1 cellular context compared by ENCODE assay signal in the genomic region with DNA sequence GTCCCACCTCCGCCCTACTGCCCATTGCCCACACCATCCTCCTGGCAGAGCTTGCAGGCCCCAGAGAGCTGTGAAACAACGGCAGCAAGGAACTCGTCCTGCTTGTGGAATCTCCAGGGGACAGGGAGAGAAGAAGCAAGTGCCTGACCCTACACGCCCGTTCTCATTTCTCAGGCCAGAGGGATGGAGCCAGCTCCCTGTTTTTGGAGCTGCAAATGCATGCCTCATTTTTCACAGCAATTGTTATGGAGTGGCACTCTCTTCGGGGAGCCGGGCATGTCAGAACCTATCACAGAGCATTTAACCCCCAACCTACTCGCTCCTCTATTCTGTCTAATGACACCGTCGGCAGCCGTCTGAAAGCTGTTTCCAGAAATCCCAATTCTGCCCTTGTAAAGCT.
TF ChIP-seq lines count a peak whose summit lies in the region.

No MANE protein-coding gene starts in this region.

TF ChIP-seq in H1, 55 proteins besides CTCF, POLR2A, EP300 and RAD21 (continued from another document):
- TF ChIP-seq CTBP2 (IDR thresholded peaks at IDR 0.05; ENCODE audit: borderline replicate concordance, insufficient read depth, insufficient read length, low read length) = no peak
- no peak for TF ChIP-seq NANOG (IDR thresholded peaks at IDR 0.05; ENCODE audit: insufficient read depth, low read depth, low read length, poor library complexity, severe bottlenecking)
- TF ChIP-seq CHD2 (IDR thresholded peaks at IDR 0.05; ENCODE audit: low read length) = no peak
- TF ChIP-seq, protein P1, sequence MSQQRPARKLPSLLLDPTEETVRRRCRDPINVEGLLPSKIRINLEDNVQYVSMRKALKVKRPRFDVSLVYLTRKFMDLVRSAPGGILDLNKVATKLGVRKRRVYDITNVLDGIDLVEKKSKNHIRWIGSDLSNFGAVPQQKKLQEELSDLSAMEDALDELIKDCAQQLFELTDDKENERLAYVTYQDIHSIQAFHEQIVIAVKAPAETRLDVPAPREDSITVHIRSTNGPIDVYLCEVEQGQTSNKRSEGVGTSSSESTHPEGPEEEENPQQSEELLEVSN (IDR thresholded peaks at IDR 0.05) = no peak
- TF ChIP-seq SP2 (IDR thresholded peaks at IDR 0.05; ENCODE audit: low read length) = no peak
- no peak for TF ChIP-seq ZNF274 (IDR thresholded peaks at IDR 0.05; ENCODE audit: borderline replicate concordance, extremely low read depth, low read length)
- TF ChIP-seq SIN3A (conservative IDR thresholded peaks at IDR 0.05 in 1 of 2, IDR thresholded peaks at IDR 0.05 in 1 of 2; ENCODE audit: low read depth in 1 of 2, low read length in 2 of 2) = no peak
